Comparison of ENCODE assay signal across 12 cellular contexts in the genomic region with DNA sequence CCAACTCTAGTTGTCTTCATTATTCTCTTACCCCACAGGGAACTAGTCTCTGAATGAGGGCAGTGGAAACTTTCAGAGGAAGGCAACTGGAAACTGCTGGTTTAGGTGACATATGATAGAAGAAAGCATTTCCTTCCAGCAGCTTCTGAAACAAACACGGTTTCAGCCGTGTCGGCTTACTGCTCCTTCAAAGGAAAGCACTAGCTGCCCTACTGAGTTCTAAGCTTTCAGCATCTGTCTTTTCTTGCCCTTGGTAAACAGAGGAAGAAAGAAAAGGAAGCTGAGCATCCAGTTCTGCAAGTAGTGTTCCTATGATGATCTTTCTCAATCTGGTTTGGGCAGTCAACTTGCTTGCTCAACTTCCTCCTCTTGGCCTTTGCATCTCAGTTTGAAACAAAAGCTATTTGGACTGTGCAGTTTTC.
DNase-seq lines count a peak whose midpoint lies in the region; ATAC-seq and TF ChIP-seq lines count a peak whose summit lies in the region.
"Had no signal": no experiment of that assay in that cellular context is flagged by ENCODE, and none has a peak within 500 bp of the region (broad histone marks: within the 10 kb centered on the region; RNA-seq: fewer than 3 reads in every experiment).

No MANE protein-coding gene starts in this region.

- TF ChIP-seq POLR2A in NB4 (IDR thresholded peaks at IDR 0.05; ENCODE audit: extremely low read depth, insufficient read length): no peak

- H3K4me3 ChIP-seq in NB4 (ENCODE audit: low read depth, low read length) (no peak overlapping the region), trophoblast cell (ENCODE audit: low read depth, low read length) (no peak overlapping the region), mesendoderm (ENCODE audit: low read length) (no peak overlapping the region)
- H3K4me3 ChIP-seq: ascending aorta, thoracic aorta had no signal

- H3K4me1 Mint-ChIP-seq in progenitor cell of endocrine pancreas (ENCODE audit: low read depth): peaks cover 12% of the 10 kb centered on the region

- H3K9ac ChIP-seq in trophoblast cell (ENCODE audit: low read length): no peak overlapping the region
- H3K9ac ChIP-seq in mesendoderm (ENCODE audit: low read length): no peak overlapping the region

- DNase-seq in NB4 (ENCODE audit: low read depth) (peak; percentile 64), caudate nucleus (lab: John Stamatoyannopoulos, UW) (peak in 1 of 61 donors; percentile 35), trophoblast cell (peak in 1 of 2 donors; percentile 35), progenitor cell of endocrine pancreas (ENCODE audit: low spot score, unreplicated experiment) (no peak), NCI-H510A (lab: John Stamatoyannopoulos, UW) (no peak), omental fat pad (ENCODE audit: low spot score) (no peak), mesendoderm (no peak)
- DNase-seq: head of caudate nucleus, SW 1271 had no signal

- no peak overlapping the region for H2AFZ ChIP-seq in trophoblast cell (ENCODE audit: insufficient read depth, low read length, poor library complexity)

- no peak overlapping the region for H3K18ac ChIP-seq in trophoblast cell (ENCODE audit: low read length)
- no peak overlapping the region for H3K18ac ChIP-seq in mesendoderm (ENCODE audit: low read length)

- no peaks in the 10 kb centered on the region for H3K9me3 Mint-ChIP-seq in progenitor cell of endocrine pancreas (ENCODE audit: low read depth)

- H3K36me3 Mint-ChIP-seq in progenitor cell of endocrine pancreas (ENCODE audit: insufficient read depth): no peaks in the 10 kb centered on the region

- TF ChIP-seq CTCF in NB4 (IDR thresholded peaks at IDR 0.05; ENCODE audit: low read depth, low read length) (no peak), progenitor cell of endocrine pancreas (IDR thresholded peaks at IDR 0.05; ENCODE audit: unreplicated experiment) (no peak), omental fat pad (IDR thresholded peaks at IDR 0.05) (no peak)

- no peaks in the 10 kb centered on the region for H3K36me3 ChIP-seq in trophoblast cell (ENCODE audit: control insufficient read depth in 1 of 2, insufficient read depth in 2 of 2, low read length in 2 of 2)
- H3K36me3 ChIP-seq in mesendoderm (ENCODE audit: control insufficient read depth, insufficient read depth, low read length): no peaks in the 10 kb centered on the region
- H3K36me3 ChIP-seq: ascending aorta, thoracic aorta had no signal

- peaks cover 11% of the 10 kb centered on the region for H3K79me1 ChIP-seq in trophoblast cell (ENCODE audit: low read length)
- H3K79me1 ChIP-seq in mesendoderm (ENCODE audit: low read length): no peaks in the 10 kb centered on the region

- H2BK5ac ChIP-seq in trophoblast cell (ENCODE audit: low read depth, low read length, poor library complexity): no peak overlapping the region
- no peak overlapping the region for H2BK5ac ChIP-seq in mesendoderm (ENCODE audit: low read length)

- WGBS in trophoblast cell (ENCODE audit: extremely low coverage, insufficient coverage, insufficient read length): no CpG with 5 or more reads among the region's 3 CpGs
- WGBS in mesendoderm (ENCODE audit: extremely low coverage, insufficient coverage, low lambda C conversion rate): no CpG with 5 or more reads among the region's 3 CpGs

- H2BK15ac ChIP-seq in mesendoderm (replicated peaks; ENCODE audit: low read depth): no peak overlapping the region

- H3K79me2 ChIP-seq in trophoblast cell (ENCODE audit: control insufficient read depth, insufficient read depth, low read length, poor library complexity) (no peaks in the 10 kb centered on the region), mesendoderm (ENCODE audit: control insufficient read depth, insufficient read depth, low read length) (no peaks in the 10 kb centered on the region)

- no peak overlapping the region for H2AK5ac ChIP-seq in trophoblast cell (ENCODE audit: low read length)
- H2AK5ac ChIP-seq in mesendoderm (ENCODE audit: low read length): no peak overlapping the region

- ATAC-seq in GM18867 (IDR thresholded peaks at IDR 0.05; ENCODE audit: unreplicated experiment) (peak; percentile 93), omental fat pad (ENCODE audit: low FRiP score) (no peak)

- no peak overlapping the region for H3K56ac ChIP-seq in mesendoderm (ENCODE audit: low read length)

- no peaks in the 10 kb centered on the region for H3K27me3 Mint-ChIP-seq in progenitor cell of endocrine pancreas

- H3K4me1 ChIP-seq in trophoblast cell (ENCODE audit: control insufficient read depth in 1 of 2, insufficient read depth in 2 of 2, low read length in 2 of 2): peaks cover 21 to 23% of the 10 kb centered on the region in 2 experiments
- no peaks in the 10 kb centered on the region for H3K4me1 ChIP-seq in mesendoderm (ENCODE audit: control insufficient read depth, low read depth, low read length)
- H3K4me1 ChIP-seq: ascending aorta had no signal

- H4K8ac ChIP-seq in trophoblast cell (ENCODE audit: low read depth, low read length) (no peak overlapping the region), mesendoderm (ENCODE audit: low read depth, low read length) (no peak overlapping the region)

- H4K12ac ChIP-seq in trophoblast cell (ENCODE audit: low read depth, low read length): no peak overlapping the region

- H3K27me3 ChIP-seq in trophoblast cell (ENCODE audit: insufficient read depth, low read length) (no peaks in the 10 kb centered on the region), mesendoderm (ENCODE audit: insufficient read depth, low read length, poor library complexity) (no peaks in the 10 kb centered on the region)
- H3K27me3 ChIP-seq: ascending aorta had no signal

- H3K27ac ChIP-seq in caudate nucleus (ENCODE audit: low read depth, low read length): peak overlapping the region; percentile 68
- peak overlapping the region; percentile 59 for H3K27ac ChIP-seq in trophoblast cell (ENCODE audit: low read depth, low read length)
- no peak overlapping the region for H3K27ac ChIP-seq in mesendoderm (ENCODE audit: low read depth, low read length)
- H3K27ac ChIP-seq: ascending aorta had no signal

- H4K91ac ChIP-seq in trophoblast cell (ENCODE audit: low read depth, low read length): no peak overlapping the region

- H3K4me3 Mint-ChIP-seq in progenitor cell of endocrine pancreas (ENCODE audit: low read depth): no peak overlapping the region

- H4K5ac ChIP-seq in mesendoderm (ENCODE audit: low read length): no peak overlapping the region

- H3K4me2 ChIP-seq in trophoblast cell (ENCODE audit: low read length): no peak overlapping the region
- no peak overlapping the region for H3K4me2 ChIP-seq in mesendoderm (ENCODE audit: low read length)

- H3K9me3 ChIP-seq in trophoblast cell (ENCODE audit: insufficient read depth, low read depth, low read length): no peaks in the 10 kb centered on the region
- H3K9me3 ChIP-seq: ascending aorta, thoracic aorta had no signal

- H2BK120ac ChIP-seq in trophoblast cell (ENCODE audit: insufficient read depth, low read length, poor library complexity) (no peak overlapping the region), mesendoderm (ENCODE audit: low read depth, low read length) (no peak overlapping the region)

- H3K4ac ChIP-seq in trophoblast cell (ENCODE audit: low read depth, low read length): no peak overlapping the region
- no peak overlapping the region for H3K4ac ChIP-seq in mesendoderm (ENCODE audit: low read depth, low read length)

- H3K23ac ChIP-seq in trophoblast cell (ENCODE audit: low read length): no peak overlapping the region
- H3K23ac ChIP-seq in mesendoderm (ENCODE audit: low read length): no peak overlapping the region

- H3K14ac ChIP-seq in trophoblast cell (ENCODE audit: low read length): no peak overlapping the region

- no peak overlapping the region for H3K27ac Mint-ChIP-seq in progenitor cell of endocrine pancreas

- H2BK12ac ChIP-seq in trophoblast cell (ENCODE audit: low read length): no peak overlapping the region
